In the genomic region with DNA sequence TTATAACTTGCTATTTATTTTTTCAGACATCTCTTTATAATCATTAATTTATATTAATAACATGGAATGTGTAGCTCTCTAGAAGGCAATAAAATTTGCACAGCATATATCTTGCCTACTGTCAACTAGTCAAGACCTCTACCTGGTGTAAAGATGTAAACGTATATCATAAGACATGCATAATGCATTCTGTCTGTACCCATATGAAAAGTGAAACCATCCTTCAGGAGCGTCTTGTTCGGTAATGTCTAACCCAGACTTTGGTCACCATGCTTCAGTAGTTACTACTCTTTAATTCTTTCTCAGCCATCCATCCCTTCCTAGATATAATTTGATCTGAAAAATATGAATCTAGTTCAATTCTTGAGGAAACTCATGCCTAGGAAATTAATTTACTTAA, we compare ENCODE assay signal across 1 cellular context.
TF ChIP-seq lines count a peak whose summit lies in the region.

No MANE protein-coding gene starts in this region.

TF ChIP-seq in GM23338, 12 proteins besides CTCF, POLR2A, EP300 and RAD21 (continued from another document):
- TF ChIP-seq ZNF462 (CRISPR knock-in tag; IDR thresholded peaks at IDR 0.05): no peak
- TF ChIP-seq CREB1 (CRISPR knock-in tag; IDR thresholded peaks at IDR 0.05; ENCODE audit: low read depth): no peak
- no peak for TF ChIP-seq JUNB (IDR thresholded peaks at IDR 0.05; ENCODE audit: unreplicated experiment)
TF ChIP-seq in GM23338: peak in this region for 0.
